In genomic region chr12:50175716-50176026, GRCh38 we compare ENCODE assay signal across 15 cellular contexts.
"Had no signal": no experiment of that assay in that cellular context is flagged by ENCODE, and none has a peak within 500 bp of the region (broad histone marks: within the 10 kb centered on the region; RNA-seq: fewer than 3 reads in every experiment).

No MANE protein-coding gene starts in this region.

- ATAC-seq: activated CD4-positive, alpha-beta T cell treated with anti-CD3 and anti-CD28 coated beads for 36 hours; activated naive CD8-positive, alpha-beta T cell treated with anti-CD3 and anti-CD28 coated beads, Interleukin-2, amount 50 U/mL, for 24 hours; stimulated activated effector memory CD8-positive, alpha-beta T cell treated with anti-CD3 and anti-CD28 coated beads, Interleukin-12 subunit alpha, Interleukin-12 subunit beta, amount 100 ng/mL, for 72 hours had no signal

- H3K27me3 Mint-ChIP-seq: activated CD4-positive, alpha-beta T cell treated with anti-CD3 and anti-CD28 coated beads for 36 hours; activated naive CD8-positive, alpha-beta T cell treated with anti-CD3 and anti-CD28 coated beads, Interleukin-2, amount 50 U/mL, for 24 hours; naive thymus-derived CD8-positive, alpha-beta T cell had no signal

- H3K4me1 ChIP-seq: breast epithelium, left lung, thyroid gland had no signal

- H3K4me1 Mint-ChIP-seq: activated CD4-positive, alpha-beta T cell treated with anti-CD3 and anti-CD28 coated beads for 36 hours; activated naive CD8-positive, alpha-beta T cell treated with anti-CD3 and anti-CD28 coated beads, Interleukin-2, amount 50 U/mL, for 24 hours; naive thymus-derived CD8-positive, alpha-beta T cell; stimulated activated effector memory CD8-positive, alpha-beta T cell treated with anti-CD3 and anti-CD28 coated beads, Interleukin-12 subunit alpha, Interleukin-12 subunit beta, amount 100 ng/mL, for 72 hours had no signal

- H3K4me3 ChIP-seq: breast epithelium, left lung, mucosa of descending colon, thyroid gland had no signal

- H3K9me3 Mint-ChIP-seq: activated naive CD4-positive, alpha-beta T cell treated with anti-CD3 and anti-CD28 coated beads for 36 hours; activated naive CD8-positive, alpha-beta T cell treated with anti-CD3 and anti-CD28 coated beads, Interleukin-2, amount 50 U/mL, for 24 hours; naive thymus-derived CD8-positive, alpha-beta T cell; stimulated activated effector memory CD8-positive, alpha-beta T cell treated with anti-CD3 and anti-CD28 coated beads, Interleukin-12 subunit alpha, Interleukin-12 subunit beta, amount 100 ng/mL, for 72 hours had no signal

- FAIRE-seq: urothelium cell line had no signal

- DNase-seq: activated CD4-positive, alpha-beta T cell treated with anti-CD3 and anti-CD28 coated beads for 36 hours; activated CD8-positive, alpha-beta memory T cell treated with anti-CD3 and anti-CD28 coated beads for 24 hours; activated naive CD4-positive, alpha-beta T cell treated with anti-CD3 and anti-CD28 coated beads for 36 hours; activated naive CD8-positive, alpha-beta T cell treated with anti-CD3 and anti-CD28 coated beads, Interleukin-2, amount 50 U/mL, for 24 hours; aorta; dorsolateral prefrontal cortex; kidney; left lung; mammary epithelial cell had no signal

- H3K27ac ChIP-seq: breast epithelium, left lung, thyroid gland had no signal

- H3K27ac Mint-ChIP-seq: activated CD4-positive, alpha-beta T cell treated with anti-CD3 and anti-CD28 coated beads for 36 hours; activated naive CD4-positive, alpha-beta T cell treated with anti-CD3 and anti-CD28 coated beads for 36 hours; activated naive CD8-positive, alpha-beta T cell treated with anti-CD3 and anti-CD28 coated beads, Interleukin-2, amount 50 U/mL, for 24 hours; stimulated activated effector memory CD8-positive, alpha-beta T cell treated with anti-CD3 and anti-CD28 coated beads, Interleukin-12 subunit alpha, Interleukin-12 subunit beta, amount 100 ng/mL, for 72 hours had no signal

- H3K27me3 ChIP-seq: breast epithelium, dorsolateral prefrontal cortex, left lung, thyroid gland had no signal

- H3K4me3 Mint-ChIP-seq: activated CD4-positive, alpha-beta T cell treated with anti-CD3 and anti-CD28 coated beads for 36 hours; activated naive CD4-positive, alpha-beta T cell treated with anti-CD3 and anti-CD28 coated beads for 36 hours; activated naive CD8-positive, alpha-beta T cell treated with anti-CD3 and anti-CD28 coated beads, Interleukin-2, amount 50 U/mL, for 24 hours; naive thymus-derived CD8-positive, alpha-beta T cell; stimulated activated effector memory CD8-positive, alpha-beta T cell treated with anti-CD3 and anti-CD28 coated beads, Interleukin-12 subunit alpha, Interleukin-12 subunit beta, amount 100 ng/mL, for 72 hours had no signal
